In the genomic region with DNA sequence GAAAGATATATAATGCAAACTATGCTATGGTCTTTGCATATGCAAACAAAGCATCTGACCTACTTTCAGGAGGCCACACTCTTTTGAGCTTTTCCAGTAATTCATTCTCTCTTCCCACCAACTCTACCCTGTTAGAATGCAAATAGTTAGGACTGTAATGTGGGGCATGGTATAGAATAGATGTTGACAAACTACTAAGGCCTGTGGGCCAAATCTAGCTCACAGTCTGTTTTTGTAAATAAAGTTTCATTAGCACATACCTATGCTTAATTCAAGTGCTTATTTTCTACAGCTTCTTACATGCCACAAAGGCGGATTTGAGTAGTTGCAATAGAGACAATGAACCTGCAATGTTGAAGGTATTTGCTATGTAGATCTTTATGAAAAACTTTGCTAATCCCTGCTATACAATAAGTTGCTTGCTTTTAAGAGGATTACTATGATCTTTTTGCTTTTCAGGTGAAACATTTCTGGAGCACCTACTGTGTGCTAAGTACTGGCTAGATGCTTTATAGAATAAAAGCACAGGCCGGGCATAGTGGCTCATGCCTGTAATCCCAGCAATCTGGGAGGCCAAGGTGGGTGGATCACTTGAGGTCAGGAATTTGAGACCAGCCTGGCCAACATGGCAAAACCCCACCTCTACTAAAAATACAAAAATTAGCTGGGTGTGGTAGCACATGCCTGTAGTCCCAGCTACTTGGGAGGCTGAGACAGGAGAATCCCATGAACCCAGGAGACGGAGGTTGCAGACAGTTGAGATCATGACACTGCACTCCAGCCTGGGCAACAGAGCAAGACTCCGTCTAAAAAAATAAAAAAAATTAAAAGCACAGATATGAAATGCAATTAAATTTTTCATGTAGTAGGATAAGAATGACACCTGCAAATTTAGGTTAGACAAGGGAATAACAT, we compare ENCODE assay signal across 24 cellular contexts.
"Had no signal": no experiment of that assay in that cellular context is flagged by ENCODE, and none has a peak within 500 bp of the region (broad histone marks: within the 10 kb centered on the region; RNA-seq: fewer than 3 reads in every experiment).

No MANE protein-coding gene starts in this region.

- H3K36me3 ChIP-seq: breast epithelium, SJCRH30, WERI-Rb-1 had no signal

- H3K27me3 Mint-ChIP-seq: activated CD8-positive, alpha-beta T cell treated with anti-CD3 and anti-CD28 coated beads for 36 hours had no signal

- H3K4me3 Mint-ChIP-seq: activated CD8-positive, alpha-beta T cell treated with anti-CD3 and anti-CD28 coated beads for 36 hours had no signal

- H3K4me3 ChIP-seq: breast epithelium, SJCRH30 had no signal

- H3K4me2 ChIP-seq: SK-N-SH had no signal

- H3K27me3 ChIP-seq: breast epithelium, SJCRH30 had no signal

- H3K9me3 ChIP-seq: breast epithelium, SJCRH30, SK-N-SH had no signal

- H3K4me1 ChIP-seq: breast epithelium, SJCRH30 had no signal

- DNase-seq: activated CD4-positive, alpha-beta T cell treated with anti-CD3 and anti-CD28 coated beads for 4 hours; activated CD8-positive, alpha-beta memory T cell treated with anti-CD3 and anti-CD28 coated beads, Interleukin-2, amount 50 U/mL, for 4 hours; activated CD8-positive, alpha-beta T cell treated with anti-CD3 and anti-CD28 coated beads for 36 hours; activated naive CD4-positive, alpha-beta T cell treated with anti-CD3 and anti-CD28 coated beads, Interleukin-2, amount 50 U/mL, for 16 hours; aorta; caudate nucleus; NCI-H1092; NCI-H1417; NCI-H1930; NCI-H2171; NCI-H2227 treated with DMSO at 0.1 percent for 48 hours; NCI-H446 treated with DMSO at 0.1 percent for 48 hours; NCI-H524 treated with DMSO at 0.1 percent for 48 hours; NCI-H82; OCI-M1; Right ventricle myocardium superior; SJCRH30; SK-N-SH; T-helper 1 cell; WERI-Rb-1 had no signal

- H3K9me3 Mint-ChIP-seq: activated CD8-positive, alpha-beta T cell treated with anti-CD3 and anti-CD28 coated beads for 36 hours had no signal

- ATAC-seq: activated CD4-positive, CD25-positive, alpha-beta regulatory T cell treated with anti-CD3 and anti-CD28 coated beads, Interleukin-2, amount 50 U/mL, for 24 hours; activated CD8-positive, alpha-beta T cell treated with anti-CD3 and anti-CD28 coated beads for 36 hours; Panc1 had no signal

- H3K27ac ChIP-seq: breast epithelium, RWPE1, SJCRH30, WERI-Rb-1 had no signal

- H3K9ac ChIP-seq: SK-N-SH had no signal

- H3K27ac Mint-ChIP-seq: activated CD8-positive, alpha-beta T cell treated with anti-CD3 and anti-CD28 coated beads for 36 hours had no signal
